14 cellular contexts compared by ENCODE assay signal in the genomic region with DNA sequence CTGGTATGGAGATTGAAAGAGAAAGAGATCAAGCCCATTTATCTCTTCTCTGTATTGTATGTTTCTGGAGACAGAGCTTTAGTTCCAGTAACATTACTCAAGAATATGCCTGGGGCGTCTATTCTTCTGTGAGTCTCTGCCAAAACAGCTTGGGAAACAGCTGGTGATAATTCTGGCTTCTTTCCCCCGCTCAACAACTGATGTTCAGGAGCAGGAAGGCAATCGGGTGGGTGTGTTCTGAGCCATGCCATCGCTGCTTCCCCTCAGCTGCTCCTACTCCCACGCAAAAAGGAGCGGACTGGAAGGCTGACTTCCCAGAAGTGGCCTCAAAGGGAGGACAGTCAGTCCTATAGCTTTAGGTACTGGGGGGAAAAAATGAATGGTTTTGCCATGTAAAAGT.
A peak's percentile ranks its signal among the peaks of the same experiment; 100 is the strongest.
DNase-seq lines count a peak whose midpoint lies in the region; ATAC-seq and TF ChIP-seq lines count a peak whose summit lies in the region.
"Had no signal": no experiment of that assay in that cellular context is flagged by ENCODE, and none has a peak within 500 bp of the region (broad histone marks: within the 10 kb centered on the region; RNA-seq: fewer than 3 reads in every experiment).

No MANE protein-coding gene starts in this region.

- no peaks in the 10 kb centered on the region for H4K20me1 ChIP-seq in osteoblast (ENCODE audit: insufficient read depth, low read length)

- H3K4me3 ChIP-seq in fibroblast of villous mesenchyme (ENCODE audit: low read depth, low read length) = no peak overlapping the region
- no peak overlapping the region for H3K4me3 ChIP-seq in osteoblast (ENCODE audit: insufficient read depth, low read length)
- H3K4me3 ChIP-seq in Peyer's patch = no peak overlapping the region
- H3K4me3 ChIP-seq: coronary artery had no signal

- DNase-seq in DMS 273 (lab: John Stamatoyannopoulos, UW; ENCODE audit: unreplicated experiment) (peak; percentile 48), NCI-H2227 treated with DMSO at 0.1 percent for 48 hours (lab: John Stamatoyannopoulos, UW) (peak; percentile 17), fibroblast of villous mesenchyme (ENCODE audit: low read depth) (peak; percentile 28), osteoblast (ENCODE audit: insufficient read length, low spot score, missing footprints) (peak; percentile 26), Peyer's patch (no peak)
- DNase-seq: activated CD4-positive, alpha-beta T cell treated with anti-CD3 and anti-CD28 coated beads for 1 hour; activated gamma-delta T cell; naive B cell; NCI-H1930; stimulated activated CD4-positive, alpha-beta T cell treated with anti-CD3 and anti-CD28 coated beads, Interleukin-4, amount 100 ng/mL, for 24 hours had no signal

- H3K4me2 ChIP-seq in osteoblast (ENCODE audit: insufficient read depth, low read length) = peak overlapping the region; percentile 45

- ATAC-seq in GM21717 (IDR thresholded peaks at IDR 0.05; ENCODE audit: unreplicated experiment) (no peak), GM18909 (IDR thresholded peaks at IDR 0.05; ENCODE audit: poor library complexity, unreplicated experiment) (no peak), GM21786 (IDR thresholded peaks at IDR 0.05; ENCODE audit: unreplicated experiment) (no peak)

- H3K9me3 ChIP-seq in osteoblast (ENCODE audit: low read depth, low read length) = no peaks in the 10 kb centered on the region
- H3K9me3 ChIP-seq in Peyer's patch = no peaks in the 10 kb centered on the region

- TF ChIP-seq CTCF in fibroblast of villous mesenchyme (IDR thresholded peaks at IDR 0.05; ENCODE audit: insufficient read depth, low read depth, low read length) (no peak), osteoblast (IDR thresholded peaks at IDR 0.05; ENCODE audit: extremely low read depth, low read depth, low read length) (no peak), Peyer's patch (IDR thresholded peaks at IDR 0.05) (no peak)

- no peak for TF ChIP-seq POLR2A in Peyer's patch (IDR thresholded peaks at IDR 0.05)

- H3K4me1 ChIP-seq in osteoblast (ENCODE audit: insufficient read depth, low read length) (no peaks in the 10 kb centered on the region), Peyer's patch (no peaks in the 10 kb centered on the region)

- no peak overlapping the region for H3K27ac ChIP-seq in osteoblast (ENCODE audit: low read depth, low read length)
- H3K27ac ChIP-seq in Peyer's patch = no peak overlapping the region
- H3K27ac ChIP-seq: coronary artery had no signal

- H3K79me2 ChIP-seq in osteoblast (ENCODE audit: insufficient read depth, low read length) = no peaks in the 10 kb centered on the region

- H3K36me3 ChIP-seq in osteoblast (ENCODE audit: insufficient read depth, low read length) = no peaks in the 10 kb centered on the region
- H3K36me3 ChIP-seq in Peyer's patch = no peaks in the 10 kb centered on the region

- H3K27me3 ChIP-seq in osteoblast (ENCODE audit: insufficient read depth, low read length) (no peaks in the 10 kb centered on the region), Peyer's patch (no peaks in the 10 kb centered on the region)

- peak overlapping the region; percentile 43 for H2AFZ ChIP-seq in osteoblast (ENCODE audit: low read length)

Comparison
In these comparisons a context has a peak if more than half of its experiments do, and no peak if none do; other contexts are left out.
1. DNase-seq: peak in DMS 273 (single experiment), NCI-H2227 treated with DMSO at 0.1 percent for 48 hours (single experiment), fibroblast of villous mesenchyme (single experiment) and osteoblast (single experiment); none in Peyer's patch (0 of 3).